8 cellular contexts compared by ENCODE assay signal in genomic region chr12:121805171-121805687, GRCh38. TPM values are rescaled to one million over a fixed set of nuclear protein-coding genes. Genes with fewer than 3 reads are reported as not detected.
DNase-seq lines count a peak whose midpoint lies in the region; ATAC-seq and TF ChIP-seq lines count a peak whose summit lies in the region.

No MANE protein-coding gene starts in this region.

- H3K27ac ChIP-seq in esophagus (ENCODE audit: low read depth in 2 of 2, low read length in 1 of 2) (peak overlapping the region; percentile 99), neutrophil (peak overlapping the region; percentile 100)

- 1% methylated on average over 32 of the region's 32 CpGs for WGBS in esophagus, 2 donors

- DNase-seq in SIG-M5 treated with dmso at 0.1 percent for 504 hours (lab: John Stamatoyannopoulos, UW; ENCODE audit: unreplicated experiment) (peak; percentile 21), SIG-M5 (lab: John Stamatoyannopoulos, UW) (no peak), SW480 (ENCODE audit: low spot score) (peak; percentile 29), medulla oblongata (ENCODE audit: extremely low spot score) (no peak)
- DNase-seq in stimulated activated naive CD4-positive, alpha-beta T cell treated with Interleukin-2 at 50 U/mL for 16 hours (lab: John Stamatoyannopoulos, UW) = no peak

- TF ChIP-seq CTCF in neutrophil (IDR thresholded peaks at IDR 0.05) = no peak

- H3K4me3 ChIP-seq in esophagus (ENCODE audit: low read depth in 1 of 2, low read length in 2 of 2) (peak overlapping the region; percentile 71 to 88), neutrophil (ENCODE audit: low read depth in 1 of 2, low read length in 1 of 2) (peak overlapping the region; percentile 84)

- no peak for ATAC-seq in GM19467 (IDR thresholded peaks at IDR 0.05; ENCODE audit: unreplicated experiment)

- H3K27me3 ChIP-seq in esophagus (ENCODE audit: control insufficient read depth in 1 of 2, insufficient read depth in 2 of 2, low read length in 2 of 2) (no peaks in the 10 kb centered on the region), neutrophil (no peaks in the 10 kb centered on the region)

- H3K4me1 ChIP-seq in esophagus (ENCODE audit: control insufficient read depth in 2 of 2, insufficient read depth in 2 of 2, low read length in 1 of 2) (peaks cover 5 to 10% of the 10 kb centered on the region in 2 donors), neutrophil (ENCODE audit: control insufficient read depth in 1 of 2, insufficient read depth in 1 of 2, low read depth in 1 of 2, low read length in 1 of 2) (peaks cover 47 to 59% of the 10 kb centered on the region in 2 experiments)

- H3K36me3 ChIP-seq in esophagus (ENCODE audit: control insufficient read depth in 2 of 2, insufficient read depth in 2 of 2, low read length in 1 of 2) (peaks cover 0 to 18% of the 10 kb centered on the region in 2 donors), neutrophil (peaks cover 35% of the 10 kb centered on the region)

- H3K9me3 ChIP-seq in esophagus (ENCODE audit: control insufficient read depth in 2 of 2, insufficient read depth in 1 of 2, low read depth in 1 of 2, low read length in 1 of 2) (no peaks in the 10 kb centered on the region), neutrophil (no peaks in the 10 kb centered on the region)

RNA-seq across cellular contexts. Expression of gene SETD1B, which starts 1.4 kb away (rescaled TPM):
- 10 to 100 TPM in 1 of 2 donors, 1 to 10 TPM in 1; 7.7 to 12.8 TPM for polyA plus RNA-seq in esophagus

RNA-seq across cellular contexts. Expression of gene RHOF, which starts 11.7 kb away (rescaled TPM):
- 1 to 10 TPM; 5.8 to 6.4 TPM for polyA plus RNA-seq in esophagus

RNA-seq across cellular contexts. Expression of gene HPD, which starts 53.4 kb away (rescaled TPM):
- under 1 TPM; 0.29 to 0.31 TPM for polyA plus RNA-seq in esophagus

Comparison
In these comparisons a context has a peak if more than half of its experiments do, and no peak if none do; other contexts are left out.
1. DNase-seq: peak in SIG-M5 treated with dmso at 0.1 percent for 504 hours (single experiment) and SW480 (single experiment); none in SIG-M5 (single experiment), stimulated activated naive CD4-positive, alpha-beta T cell treated with Interleukin-2 at 50 U/mL for 16 hours (single experiment) and medulla oblongata (single experiment).